In the genomic region with DNA sequence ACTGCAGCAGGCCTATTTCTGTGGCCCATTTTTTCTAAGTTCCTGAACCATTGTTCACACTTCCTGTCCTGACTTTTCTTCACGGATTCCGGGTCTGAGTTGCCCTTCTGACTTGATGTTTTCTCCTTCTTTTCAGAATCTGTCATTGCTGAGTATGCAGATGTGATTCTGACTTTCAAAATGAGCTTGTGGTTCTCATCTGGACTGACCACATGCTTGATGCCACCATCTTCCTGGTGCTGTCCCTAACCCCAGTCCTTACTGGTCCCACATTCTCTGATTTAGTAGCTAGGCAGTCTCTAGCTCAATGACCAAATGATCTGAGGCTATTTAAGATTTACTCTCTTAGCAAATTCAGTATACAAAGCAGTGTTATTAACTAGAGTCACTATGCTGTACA, we compare ENCODE assay signal across 31 cellular contexts.
"Had no signal": no experiment of that assay in that cellular context is flagged by ENCODE, and none has a peak within 500 bp of the region (broad histone marks: within the 10 kb centered on the region; RNA-seq: fewer than 3 reads in every experiment).

No MANE protein-coding gene starts in this region.

- H3K27ac ChIP-seq: left lung, lower lobe of right lung, pancreas, prostate gland, skin epidermis, stomach, thoracic aorta, tibial artery, upper lobe of right lung had no signal

- H3K4me3 ChIP-seq: left lung, lower lobe of right lung, pancreas, prostate gland, skin epidermis, stomach, thoracic aorta, tibial artery, upper lobe of right lung had no signal

- H3K9me3 ChIP-seq: left lung, lower lobe of right lung, pancreas, prostate gland, stomach, thoracic aorta, tibial artery, upper lobe of right lung had no signal

- H3K4me1 Mint-ChIP-seq: naive B cell; natural killer cell; stimulated activated naive B cell treated with anti-CD40 and anti-IgM and Interleukin-4, amounts not matched to agents 10 μg/mL and 1 μg/mL and 100 μg/mL, for 72 hours had no signal

- FAIRE-seq: keratinocyte, pancreas, urothelium cell line had no signal

- H3K4me1 ChIP-seq: left lung, lower lobe of right lung, pancreas, prostate gland, stomach, tibial artery, upper lobe of right lung had no signal

- DNase-seq: hippocampal formation; kidney glomerular epithelial cell; left colon; left lung; lower lobe of right lung; mammary epithelial cell; mesenchymal stem cell; naive B cell; natural killer cell; nephron progenitor cell; nucleus accumbens; pancreas; posterior cingulate gyrus; retina; right cardiac atrium; stimulated activated CD4-positive, alpha-beta T cell treated with anti-CD3 and anti-CD28 coated beads, Interleukin-12 subunit alpha, Interleukin-12 subunit beta, amount 100 ng/mL, for 4 hours; stimulated activated CD4-positive, alpha-beta T cell treated with anti-CD3 and anti-CD28 coated beads, Interleukin-15, amount 100 ng/mL, for 24 hours; stimulated activated CD4-positive, alpha-beta T cell treated with anti-CD3 and anti-CD28 coated beads, Interleukin-2, amount 100 ng/mL, for 24 hours; stimulated activated CD4-positive, alpha-beta T cell treated with anti-CD3 and anti-CD28 coated beads, Interleukin-4, amount 100 ng/mL, for 1 hour; stimulated activated naive B cell treated with anti-CD40 and anti-IgM and Interleukin-4, amounts not matched to agents 10 μg/mL and 1 μg/mL and 100 μg/mL, for 72 hours; stimulated activated naive CD8-positive, alpha-beta T cell treated with anti-CD3 and anti-CD28 coated beads, Interleukin-15, Interleukin-2, amounts not matched to agents 100 U/mL and 50 U/mL, for 24 hours; stomach; tibial artery; trophoblast cell; upper lobe of right lung had no signal

- H3K27me3 ChIP-seq: left lung, pancreas, stomach, tibial artery, upper lobe of right lung had no signal

- H3K36me3 Mint-ChIP-seq: naive B cell; natural killer cell; stimulated activated naive B cell treated with anti-CD40 and anti-IgM and Interleukin-4, amounts not matched to agents 10 μg/mL and 1 μg/mL and 100 μg/mL, for 72 hours had no signal

- H3K27me3 Mint-ChIP-seq: naive B cell; stimulated activated naive B cell treated with anti-CD40 and anti-IgM and Interleukin-4, amounts not matched to agents 10 μg/mL and 1 μg/mL and 100 μg/mL, for 72 hours had no signal

- H3K36me3 ChIP-seq: left lung, lower lobe of right lung, pancreas, prostate gland, stomach, thoracic aorta, tibial artery, upper lobe of right lung had no signal

- ATAC-seq: left colon; left lung; lower lobe of right lung; natural killer cell; pancreas; right cardiac atrium; sciatic nerve; stimulated activated naive B cell treated with anti-CD40 and anti-IgM and Interleukin-4, amounts not matched to agents 10 μg/mL and 1 μg/mL and 100 μg/mL, for 72 hours; stimulated activated naive CD8-positive, alpha-beta T cell treated with anti-CD3 and anti-CD28 coated beads, Interleukin-15, Interleukin-2, amounts not matched to agents 100 U/mL and 50 U/mL, for 24 hours; upper lobe of right lung had no signal

- H3K27ac Mint-ChIP-seq: naive B cell; natural killer cell; nephron progenitor cell; stimulated activated naive B cell treated with anti-CD40 and anti-IgM and Interleukin-4, amounts not matched to agents 10 μg/mL and 1 μg/mL and 100 μg/mL, for 72 hours had no signal

- H3K4me3 Mint-ChIP-seq: naive B cell; natural killer cell; nephron progenitor cell; stimulated activated naive B cell treated with anti-CD40 and anti-IgM and Interleukin-4, amounts not matched to agents 10 μg/mL and 1 μg/mL and 100 μg/mL, for 72 hours had no signal
